ENCODE assay signal across 1 cellular context in the genomic region with DNA sequence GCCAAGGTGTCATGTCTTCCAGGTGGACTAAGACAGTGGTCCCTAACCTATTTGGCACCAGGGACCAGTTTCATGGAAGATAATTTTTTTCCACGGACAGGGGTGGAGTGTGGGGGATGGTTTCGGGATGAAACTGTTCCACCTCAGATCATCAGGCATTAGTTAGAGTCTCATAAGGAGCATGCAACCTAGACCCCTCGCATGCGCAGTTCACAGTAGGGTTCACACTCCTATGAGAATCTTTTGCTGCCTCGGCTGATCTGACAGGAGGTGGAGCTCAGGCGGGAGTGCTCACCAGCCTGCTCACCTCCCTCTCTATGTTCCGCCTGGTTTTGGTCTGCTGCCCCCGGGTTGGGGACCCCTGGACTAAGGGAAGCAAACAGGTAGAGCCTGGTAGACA.
TF ChIP-seq lines count a peak whose summit lies in the region.

No MANE protein-coding gene starts in this region.

TF ChIP-seq in HEK293, 187 proteins besides CTCF, POLR2A, EP300 and RAD21 (continued from another document):
- 0 out of 2 replicates have a peak, but pooled peaks have one; percentile 16 for TF ChIP-seq ZNF18 (tag by site-specific recombination; IDR thresholded peaks at IDR 0.05)
